1 cellular context compared by ENCODE assay signal in genomic region chr7:29564455-29565185, GRCh38.
TF ChIP-seq lines count a peak whose summit lies in the region.

No MANE protein-coding gene starts in this region.

TF ChIP-seq in HepG2, 621 proteins besides CTCF, POLR2A, EP300 and RAD21 (continued from another document and continues in another):
- TF ChIP-seq RERE (CRISPR knock-in tag; IDR thresholded peaks at IDR 0.05; ENCODE audit: low read depth) = no peak
- TF ChIP-seq ZHX1 (CRISPR knock-in tag; IDR thresholded peaks at IDR 0.05; ENCODE audit: low read depth) = no peak
- peak; percentile 28; the same call in 1 of the 2 replicates for TF ChIP-seq SALL1 (CRISPR knock-in tag; IDR thresholded peaks at IDR 0.05)
- TF ChIP-seq ZNF558 (CRISPR knock-in tag; IDR thresholded peaks at IDR 0.05; ENCODE audit: borderline replicate concordance) = no peak
- no peak for TF ChIP-seq BCLAF1 (IDR thresholded peaks at IDR 0.05)
- 0 out of 2 replicates have a peak, but pooled peaks have one; percentile 54 for TF ChIP-seq KLF15 (CRISPR knock-in tag; IDR thresholded peaks at IDR 0.05; ENCODE audit: borderline replicate concordance)
- 0 out of 2 replicates have a peak, but pooled peaks have one; percentile 63 for TF ChIP-seq ZNF615 (CRISPR knock-in tag; IDR thresholded peaks at IDR 0.05; ENCODE audit: borderline replicate concordance)
- no peak for TF ChIP-seq ZFP37 (CRISPR knock-in tag; IDR thresholded peaks at IDR 0.05; ENCODE audit: borderline replicate concordance)
- no peak for TF ChIP-seq ZNF20 (CRISPR knock-in tag; IDR thresholded peaks at IDR 0.05)
- TF ChIP-seq ZNF709 (CRISPR knock-in tag; IDR thresholded peaks at IDR 0.05) = no peak
- no peak for TF ChIP-seq ZNF180 (CRISPR knock-in tag; IDR thresholded peaks at IDR 0.05; ENCODE audit: borderline replicate concordance, low read depth)
- TF ChIP-seq E2F5 (CRISPR knock-in tag; conservative IDR thresholded peaks at IDR 0.05) = no peak
- TF ChIP-seq TP53 (CRISPR knock-in tag; conservative IDR thresholded peaks at IDR 0.05) = no peak
- TF ChIP-seq POLR2G (IDR thresholded peaks at IDR 0.05; ENCODE audit: low read depth, low read length) = peak; percentile 72
- no peak for TF ChIP-seq PREB (CRISPR knock-in tag; IDR thresholded peaks at IDR 0.05)
- no peak for TF ChIP-seq MEIS2 (CRISPR knock-in tag; IDR thresholded peaks at IDR 0.05)
- TF ChIP-seq SNAPC4 (CRISPR knock-in tag; IDR thresholded peaks at IDR 0.05) = peak; percentile 40; the same call in 1 of the 2 replicates
- TF ChIP-seq BRF2 (CRISPR knock-in tag; IDR thresholded peaks at IDR 0.05) = no peak
- 0 out of 2 replicates have a peak, but pooled peaks have one; percentile 26 for TF ChIP-seq GTF3A (CRISPR knock-in tag; conservative IDR thresholded peaks at IDR 0.05)
- TF ChIP-seq CREM (IDR thresholded peaks at IDR 0.05) = no peak
- no peak for TF ChIP-seq CREM (CRISPR knock-in tag; IDR thresholded peaks at IDR 0.05)
- TF ChIP-seq ELF1 (CRISPR knock-in tag; IDR thresholded peaks at IDR 0.05) = peak; percentile 25; the same call in 1 of the 2 replicates
- no peak for TF ChIP-seq ZFP90 (CRISPR knock-in tag; IDR thresholded peaks at IDR 0.05; ENCODE audit: borderline replicate concordance)
- TF ChIP-seq SMYD3 (CRISPR knock-in tag; IDR thresholded peaks at IDR 0.05) = no peak
- no peak for TF ChIP-seq PCBP2 (optimal IDR thresholded peaks at IDR 0.05; ENCODE audit: low read depth, low read length, poor library complexity, severe bottlenecking)
- peak; percentile 44; the same call in 1 of the 2 replicates for TF ChIP-seq ZMYM3 (CRISPR knock-in tag; IDR thresholded peaks at IDR 0.05)
- no peak for TF ChIP-seq PRDM4 (CRISPR knock-in tag; IDR thresholded peaks at IDR 0.05; ENCODE audit: borderline replicate concordance)
- peak; percentile 79; the same call in 1 of the 2 replicates for TF ChIP-seq ZSCAN30 (CRISPR knock-in tag; IDR thresholded peaks at IDR 0.05)
- no peak; the same call in 1 of the 2 replicates for TF ChIP-seq ZNF546 (CRISPR knock-in tag; conservative IDR thresholded peaks at IDR 0.05)
- TF ChIP-seq JUNB (CRISPR knock-in tag; IDR thresholded peaks at IDR 0.05; ENCODE audit: borderline replicate concordance) = no peak
- no peak for TF ChIP-seq STAG1 (CRISPR knock-in tag; IDR thresholded peaks at IDR 0.05)
- no peak for TF ChIP-seq ZNF644 (CRISPR knock-in tag; IDR thresholded peaks at IDR 0.05; ENCODE audit: low read depth)
- TF ChIP-seq ZMAT3 (CRISPR knock-in tag; conservative IDR thresholded peaks at IDR 0.05) = no peak
- TF ChIP-seq DDIT3 (CRISPR knock-in tag; IDR thresholded peaks at IDR 0.05) = no peak
- no peak for TF ChIP-seq KDM5A (IDR thresholded peaks at IDR 0.05; ENCODE audit: borderline replicate concordance, low read length)
- no peak for TF ChIP-seq NRL (CRISPR knock-in tag; IDR thresholded peaks at IDR 0.05; ENCODE audit: borderline replicate concordance)
